Comparison of ENCODE assay signal across 8 cellular contexts in genomic region chr3:194204036-194204792, GRCh38.
DNase-seq lines count a peak whose midpoint lies in the region; ATAC-seq and TF ChIP-seq lines count a peak whose summit lies in the region.

No MANE protein-coding gene starts in this region.

- WGBS in esophagus squamous epithelium, 2 donors: 13 to 36% methylated on average over 10 to 12 of the region's 70 CpGs

- CTCF ChIA-PET in AG04449 (lab: Yijun Ruan, JAX): interaction anchor here (1.2 kb wide), 1 partner anchor 9 kb away, joined by 3 read pairs; no protein-coding TSS in a partner anchor

- H3K4me3 Mint-ChIP-seq in T-helper 1 cell treated with Interleukin-12 subunit alpha and Interleukin-12 subunit beta and Interleukin-4 antibody, amounts not matched to agents 30 μg/mL and 1 μg/mL, for 36 hours: peak overlapping the region; percentile 83

- no peaks in the 10 kb centered on the region for H3K36me3 ChIP-seq in esophagus squamous epithelium

- POLR2A ChIA-PET in AG04449 (lab: Yijun Ruan, JAX): no interaction called here

- intact Hi-C loops in esophagus squamous epithelium (cut with DNase I): no loop called here

- TF ChIP-seq POLR2A in esophagus squamous epithelium (IDR thresholded peaks at IDR 0.05): no peak

- peak overlapping the region; percentile 6; the same call in 1 of the 2 replicates for H3K4me3 ChIP-seq in AG04449 (ENCODE audit: low read depth, low read length)
- H3K4me3 ChIP-seq in esophagus squamous epithelium: peak overlapping the region; percentile 39 to 62 (median 51)
- peak overlapping the region; percentile 20 to 44 (median 29) for H3K4me3 ChIP-seq in skin epidermis

- peak; percentile 48 for ATAC-seq in GM19438 (IDR thresholded peaks at IDR 0.05; ENCODE audit: low read depth, unreplicated experiment)
- no peak for ATAC-seq in HG03469 (IDR thresholded peaks at IDR 0.05; ENCODE audit: unreplicated experiment)
- no peak for ATAC-seq in GM21360 (IDR thresholded peaks at IDR 0.05; ENCODE audit: unreplicated experiment)

- no peaks in the 10 kb centered on the region for H3K9me3 Mint-ChIP-seq in T-helper 1 cell treated with Interleukin-12 subunit alpha and Interleukin-12 subunit beta and Interleukin-4 antibody, amounts not matched to agents 30 μg/mL and 1 μg/mL, for 36 hours

- DNase-seq in AG04449 (ENCODE audit: low read depth, low spot score): no peak
- DNase-seq in esophagus squamous epithelium (lab: John Stamatoyannopoulos, UW): no peak
- no peak for DNase-seq in NK-92 treated with Interleukin-12 subunit alpha and Interleukin-12 subunit beta, amount 100 ng/mL, for 24 hours (lab: John Stamatoyannopoulos, UW)

- H3K9me3 ChIP-seq in esophagus squamous epithelium: no peaks in the 10 kb centered on the region

- H3K27ac Mint-ChIP-seq in T-helper 1 cell treated with Interleukin-12 subunit alpha and Interleukin-12 subunit beta and Interleukin-4 antibody, amounts not matched to agents 30 μg/mL and 1 μg/mL, for 36 hours: peak overlapping the region; percentile 90

- TF ChIP-seq CTCF in AG04449 (IDR thresholded peaks at IDR 0.05; ENCODE audit: insufficient read depth, low read length, missing control alignments) (no peak), esophagus squamous epithelium (IDR thresholded peaks at IDR 0.05) (no peak)

- peaks cover 19% of the 10 kb centered on the region for H3K27me3 Mint-ChIP-seq in T-helper 1 cell treated with Interleukin-12 subunit alpha and Interleukin-12 subunit beta and Interleukin-4 antibody, amounts not matched to agents 30 μg/mL and 1 μg/mL, for 36 hours (ENCODE audit: low read depth)

- peaks cover 0 to 37% (median 14%) of the 10 kb centered on the region in 3 donors for H3K4me1 ChIP-seq in esophagus squamous epithelium

- H3K36me3 Mint-ChIP-seq in T-helper 1 cell treated with Interleukin-12 subunit alpha and Interleukin-12 subunit beta and Interleukin-4 antibody, amounts not matched to agents 30 μg/mL and 1 μg/mL, for 36 hours (ENCODE audit: low read depth): no peaks in the 10 kb centered on the region

- H3K27me3 ChIP-seq in esophagus squamous epithelium: peaks cover 0 to 44% (median 0%) of the 10 kb centered on the region in 4 donors

- H3K4me1 Mint-ChIP-seq in T-helper 1 cell treated with Interleukin-12 subunit alpha and Interleukin-12 subunit beta and Interleukin-4 antibody, amounts not matched to agents 30 μg/mL and 1 μg/mL, for 36 hours (ENCODE audit: low read depth): peaks cover 35% of the 10 kb centered on the region

- H3K27ac ChIP-seq in esophagus squamous epithelium (peak overlapping the region in 3 of 4 donors; percentile 57 to 75 (median 64)), skin epidermis (peak overlapping the region in 4 of 21 experiments; percentile 5 to 59 (median 46))
